In the genomic region with DNA sequence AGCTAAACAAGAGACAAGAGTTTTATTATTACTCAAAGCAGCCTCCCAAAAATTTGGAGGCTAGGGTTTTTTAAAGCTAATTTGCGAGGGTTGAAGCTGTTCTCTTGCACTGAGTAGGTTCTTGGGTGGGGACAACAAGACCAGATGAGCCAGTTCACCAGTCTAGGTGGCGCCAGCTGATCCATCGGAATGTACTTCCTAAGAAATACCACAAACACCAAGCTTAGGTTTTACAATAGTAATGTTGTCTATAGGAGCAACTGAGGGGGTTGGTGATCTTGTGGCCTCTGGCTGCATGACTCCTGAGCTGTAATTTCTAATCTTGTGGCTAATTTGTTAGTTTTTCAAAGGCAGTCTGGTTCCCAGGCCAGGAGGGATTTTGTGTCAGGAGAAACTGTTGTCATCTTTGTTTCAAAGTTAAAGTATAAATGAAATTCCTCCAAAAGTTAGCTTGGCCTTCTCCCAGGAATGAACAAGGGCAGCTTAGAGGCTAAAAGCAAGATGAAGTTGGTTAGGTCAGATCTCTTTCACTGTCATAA, we compare ENCODE assay signal across 16 cellular contexts.
DNase-seq lines count a peak whose midpoint lies in the region; ATAC-seq, FAIRE-seq and TF ChIP-seq lines count a peak whose summit lies in the region.
"Had no signal": no experiment of that assay in that cellular context is flagged by ENCODE, and none has a peak within 500 bp of the region (broad histone marks: within the 10 kb centered on the region; RNA-seq: fewer than 3 reads in every experiment).

No MANE protein-coding gene starts in this region.

- FAIRE-seq in bronchial epithelial cell (lab: Jason Lieb, UNC) = no peak
- FAIRE-seq: GM12892, GM19239 had no signal

- ATAC-seq in Right ventricle myocardium inferior = no peak

- intact Hi-C loops in tibial artery (cut with DNase I; ENCODE audit: low total_unique reads) = no loop called here
- intact Hi-C loops in Right ventricle myocardium inferior (cut with DNase I) = no loop called here

- no peaks in the 10 kb centered on the region for H3K27me3 ChIP-seq in HUES64 (ENCODE audit: insufficient read depth, low read length)
- H3K27me3 ChIP-seq in bronchial epithelial cell (ENCODE audit: control insufficient read depth, insufficient read depth, low read length) = no peaks in the 10 kb centered on the region
- no peaks in the 10 kb centered on the region for H3K27me3 ChIP-seq in tibial artery

- H3K4me3 ChIP-seq in AG10803 (ENCODE audit: low read length) (no peak overlapping the region), HUES64 (ENCODE audit: low read length) (no peak overlapping the region), bronchial epithelial cell (ENCODE audit: low read depth, low read length) (no peak overlapping the region), tibial artery (no peak overlapping the region)

- peak overlapping the region; percentile 21; the same call in 1 of the 2 replicates for H3K9ac ChIP-seq in HUES64 (ENCODE audit: low read depth, low read length)
- H3K9ac ChIP-seq: SK-N-SH had no signal

- TF ChIP-seq CTCF in AG10803 (conservative IDR thresholded peaks at IDR 0.05; ENCODE audit: low read length) (no peak), bronchial epithelial cell (IDR thresholded peaks at IDR 0.05; ENCODE audit: insufficient read depth, low read length, severe bottlenecking) (no peak), tibial artery (IDR thresholded peaks at IDR 0.05) (no peak)

- H3K36me3 ChIP-seq in HUES64 (ENCODE audit: insufficient read depth, low read length) (no peaks in the 10 kb centered on the region), bronchial epithelial cell (ENCODE audit: control insufficient read depth, insufficient read depth, low read length) (no peaks in the 10 kb centered on the region), tibial artery (no peaks in the 10 kb centered on the region)
- H3K36me3 ChIP-seq: WERI-Rb-1 had no signal

- DNase-seq in AG10803 (ENCODE audit: low read depth) (peak; percentile 33), bronchial epithelial cell (ENCODE audit: low read depth) (peak; percentile 56), iPS-NIHi7 (ENCODE audit: extremely low spot score) (peak; percentile 18), cerebellum (ENCODE audit: low spot score) (no peak), tibial artery (no peak), NCI-H2196 treated with DMSO at 0.1 percent for 48 hours (lab: John Stamatoyannopoulos, UW; ENCODE audit: unreplicated experiment) (no peak), Right ventricle myocardium inferior (ENCODE audit: missing footprints) (no peak)
- DNase-seq: amniotic stem cell; H7; NCI-H1694 treated with DMSO at 0.1 percent for 48 hours; SK-N-SH; stimulated activated CD8-positive, alpha-beta memory T cell treated with anti-CD3 and anti-CD28 coated beads, Interleukin-4, amount 100 ng/mL, for 48 hours; WERI-Rb-1 had no signal

- H3K9me3 ChIP-seq in HUES64 (ENCODE audit: insufficient read depth, low read depth, low read length) = peaks cover 15% of the 10 kb centered on the region
- no peaks in the 10 kb centered on the region for H3K9me3 ChIP-seq in tibial artery

- 92% methylated on average over 1 of the region's 3 CpGs for WGBS in HUES64

- H3K4me1 ChIP-seq in HUES64 (ENCODE audit: insufficient read depth, low read length) (peaks cover 50% of the 10 kb centered on the region), tibial artery (peaks cover 0 to 16% (median 0%) of the 10 kb centered on the region in 4 donors)

- H3K27ac ChIP-seq in HUES64 (ENCODE audit: low read depth, low read length) (peak overlapping the region; percentile 84), tibial artery (no peak overlapping the region)
- H3K27ac ChIP-seq: WERI-Rb-1 had no signal

Comparison
In these comparisons a context has a peak if more than half of its experiments do, and no peak if none do; other contexts are left out.
1. DNase-seq: peak in AG10803 (single experiment), bronchial epithelial cell (single experiment) and iPS-NIHi7 (single experiment); none in cerebellum (single experiment), tibial artery (0 of 2), NCI-H2196 treated with DMSO at 0.1 percent for 48 hours (single experiment) and Right ventricle myocardium inferior (single experiment).